Comparison of ENCODE assay signal across 1 cellular context in the genomic region with DNA sequence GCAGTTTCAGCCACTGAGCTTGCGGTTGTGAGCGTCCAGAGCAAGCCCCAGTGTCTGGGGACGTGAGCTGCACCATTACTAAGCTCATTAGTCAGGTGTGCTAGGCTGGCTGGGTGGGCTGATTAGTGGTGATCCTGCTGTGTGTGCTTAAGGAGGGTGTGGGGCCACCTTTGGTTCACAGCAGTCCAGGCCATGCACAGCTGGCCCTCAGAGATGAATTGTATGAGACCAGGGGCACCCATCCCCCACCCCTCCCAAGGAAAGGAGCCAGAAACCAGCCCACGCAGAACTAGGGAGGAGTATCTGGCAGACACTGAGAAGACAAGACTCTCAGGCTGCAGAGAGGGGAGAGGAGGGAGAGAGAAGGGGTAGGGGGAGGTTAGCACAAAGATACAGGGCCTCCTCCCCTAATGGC.
TF ChIP-seq lines count a peak whose summit lies in the region.

No MANE protein-coding gene starts in this region.

TF ChIP-seq in GM23338, 12 proteins besides CTCF, POLR2A, EP300 and RAD21:
- TF ChIP-seq ZNF462 (CRISPR knock-in tag; IDR thresholded peaks at IDR 0.05) (no peak), JUNB (IDR thresholded peaks at IDR 0.05; ENCODE audit: unreplicated experiment) (no peak), POLR2AphosphoS5 (IDR thresholded peaks at IDR 0.05; ENCODE audit: low read depth) (no peak), NANOG (IDR thresholded peaks at IDR 0.05; ENCODE audit: borderline replicate concordance) (no peak), CREB1 (CRISPR knock-in tag; IDR thresholded peaks at IDR 0.05; ENCODE audit: low read depth) (no peak), ZNF114 (CRISPR knock-in tag; IDR thresholded peaks at IDR 0.05) (no peak), EZH2phosphoT487 (IDR thresholded peaks at IDR 0.05; ENCODE audit: unreplicated experiment) (no peak), EZH2 (IDR thresholded peaks at IDR 0.05; ENCODE audit: low read depth, unreplicated experiment) (no peak), ZNF331 (CRISPR knock-in tag; IDR thresholded peaks at IDR 0.05; ENCODE audit: low read depth) (no peak), STAT1 (IDR thresholded peaks at IDR 0.05; ENCODE audit: unreplicated experiment) (no peak)
- TF ChIP-seq, protein P1, sequence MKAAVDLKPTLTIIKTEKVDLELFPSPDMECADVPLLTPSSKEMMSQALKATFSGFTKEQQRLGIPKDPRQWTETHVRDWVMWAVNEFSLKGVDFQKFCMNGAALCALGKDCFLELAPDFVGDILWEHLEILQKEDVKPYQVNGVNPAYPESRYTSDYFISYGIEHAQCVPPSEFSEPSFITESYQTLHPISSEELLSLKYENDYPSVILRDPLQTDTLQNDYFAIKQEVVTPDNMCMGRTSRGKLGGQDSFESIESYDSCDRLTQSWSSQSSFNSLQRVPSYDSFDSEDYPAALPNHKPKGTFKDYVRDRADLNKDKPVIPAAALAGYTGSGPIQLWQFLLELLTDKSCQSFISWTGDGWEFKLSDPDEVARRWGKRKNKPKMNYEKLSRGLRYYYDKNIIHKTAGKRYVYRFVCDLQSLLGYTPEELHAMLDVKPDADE (IDR thresholded peaks at IDR 0.05), result no peak
- TF ChIP-seq, protein P2, sequence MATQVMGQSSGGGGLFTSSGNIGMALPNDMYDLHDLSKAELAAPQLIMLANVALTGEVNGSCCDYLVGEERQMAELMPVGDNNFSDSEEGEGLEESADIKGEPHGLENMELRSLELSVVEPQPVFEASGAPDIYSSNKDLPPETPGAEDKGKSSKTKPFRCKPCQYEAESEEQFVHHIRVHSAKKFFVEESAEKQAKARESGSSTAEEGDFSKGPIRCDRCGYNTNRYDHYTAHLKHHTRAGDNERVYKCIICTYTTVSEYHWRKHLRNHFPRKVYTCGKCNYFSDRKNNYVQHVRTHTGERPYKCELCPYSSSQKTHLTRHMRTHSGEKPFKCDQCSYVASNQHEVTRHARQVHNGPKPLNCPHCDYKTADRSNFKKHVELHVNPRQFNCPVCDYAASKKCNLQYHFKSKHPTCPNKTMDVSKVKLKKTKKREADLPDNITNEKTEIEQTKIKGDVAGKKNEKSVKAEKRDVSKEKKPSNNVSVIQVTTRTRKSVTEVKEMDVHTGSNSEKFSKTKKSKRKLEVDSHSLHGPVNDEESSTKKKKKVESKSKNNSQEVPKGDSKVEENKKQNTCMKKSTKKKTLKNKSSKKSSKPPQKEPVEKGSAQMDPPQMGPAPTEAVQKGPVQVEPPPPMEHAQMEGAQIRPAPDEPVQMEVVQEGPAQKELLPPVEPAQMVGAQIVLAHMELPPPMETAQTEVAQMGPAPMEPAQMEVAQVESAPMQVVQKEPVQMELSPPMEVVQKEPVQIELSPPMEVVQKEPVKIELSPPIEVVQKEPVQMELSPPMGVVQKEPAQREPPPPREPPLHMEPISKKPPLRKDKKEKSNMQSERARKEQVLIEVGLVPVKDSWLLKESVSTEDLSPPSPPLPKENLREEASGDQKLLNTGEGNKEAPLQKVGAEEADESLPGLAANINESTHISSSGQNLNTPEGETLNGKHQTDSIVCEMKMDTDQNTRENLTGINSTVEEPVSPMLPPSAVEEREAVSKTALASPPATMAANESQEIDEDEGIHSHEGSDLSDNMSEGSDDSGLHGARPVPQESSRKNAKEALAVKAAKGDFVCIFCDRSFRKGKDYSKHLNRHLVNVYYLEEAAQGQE (IDR thresholded peaks at IDR 0.05; ENCODE audit: unreplicated experiment), result no peak
